ENCODE assay signal across 8 cellular contexts in the genomic region with DNA sequence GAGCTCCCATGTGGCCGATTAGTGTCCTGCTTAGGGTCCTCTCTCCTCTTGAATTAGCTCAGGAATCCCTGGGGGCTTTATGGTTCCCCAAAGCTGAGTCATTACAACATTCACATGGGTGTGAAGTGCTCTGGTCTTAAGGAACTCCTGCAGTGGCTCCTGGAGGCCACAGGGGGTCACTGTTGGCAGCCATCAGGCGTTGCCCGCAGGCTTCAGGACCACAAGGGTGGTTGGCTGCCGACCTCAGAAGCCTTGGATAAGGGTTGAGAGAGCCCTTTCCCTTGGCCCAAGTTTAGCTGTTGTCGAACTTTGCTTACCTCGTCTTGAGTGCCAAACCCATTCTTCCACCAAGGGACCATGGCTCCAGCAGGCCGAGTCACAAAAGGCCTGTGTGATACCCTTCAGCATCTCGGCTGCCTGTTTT.
DNase-seq lines count a peak whose midpoint lies in the region; ATAC-seq and TF ChIP-seq lines count a peak whose summit lies in the region.

No MANE protein-coding gene starts in this region.

- H3K27me3 Mint-ChIP-seq in endodermal cell (ENCODE audit: insufficient read depth), result no peaks in the 10 kb centered on the region
- no peaks in the 10 kb centered on the region for H3K27me3 Mint-ChIP-seq in mesothelial cell of epicardium (ENCODE audit: low read depth)

- H3K9ac ChIP-seq in SU-DHL-6 (ENCODE audit: low read length), result no peak overlapping the region
- no peak overlapping the region for H3K9ac ChIP-seq in endodermal cell (ENCODE audit: extremely low read depth, low read length, poor library complexity, severe bottlenecking)

- peak; percentile 84 for TF ChIP-seq CTCF in HL-60 (IDR thresholded peaks at IDR 0.05; ENCODE audit: insufficient read depth, low read length)
- TF ChIP-seq CTCF in SU-DHL-6 (IDR thresholded peaks at IDR 0.05; ENCODE audit: insufficient read depth, low read length, poor library complexity, severe bottlenecking), result peak; percentile 54
- TF ChIP-seq CTCF in endodermal cell (conservative IDR thresholded peaks at IDR 0.05), result peak; percentile 94
- peak; percentile 31 for TF ChIP-seq CTCF in mesothelial cell of epicardium (IDR thresholded peaks at IDR 0.05; ENCODE audit: unreplicated experiment)
- TF ChIP-seq CTCF in vagina (IDR thresholded peaks at IDR 0.05), result no peak

- H3K4me3 Mint-ChIP-seq in endodermal cell (no peak overlapping the region), mesothelial cell of epicardium (no peak overlapping the region)

- H3K36me3 Mint-ChIP-seq in endodermal cell (ENCODE audit: low read depth), result no peaks in the 10 kb centered on the region
- no peaks in the 10 kb centered on the region for H3K36me3 Mint-ChIP-seq in mesothelial cell of epicardium

- H3K4me3 ChIP-seq in HL-60 (replicated peaks; ENCODE audit: insufficient read depth, low read length), result no peak overlapping the region
- no peak overlapping the region for H3K4me3 ChIP-seq in SU-DHL-6 (ENCODE audit: insufficient read depth, low read length, poor library complexity, severe bottlenecking)
- H3K4me3 ChIP-seq in endodermal cell (ENCODE audit: low read length), result no peak overlapping the region
- no peak overlapping the region for H3K4me3 ChIP-seq in vagina

- H3K9me2 ChIP-seq in SU-DHL-6 (replicated peaks; ENCODE audit: insufficient read depth, low read length), result no peaks in the 10 kb centered on the region

- H3K27ac ChIP-seq in HL-60 (replicated peaks), result peak overlapping the region; percentile 65
- no peak overlapping the region for H3K27ac ChIP-seq in SU-DHL-6 (ENCODE audit: low read depth, low read length)
- H3K27ac ChIP-seq in endodermal cell (ENCODE audit: low read depth, low read length), result no peak overlapping the region
- H3K27ac ChIP-seq in vagina, result no peak overlapping the region

- no peaks in the 10 kb centered on the region for H3K36me3 ChIP-seq in SU-DHL-6 (ENCODE audit: low read length)
- H3K36me3 ChIP-seq in endodermal cell (ENCODE audit: control insufficient read depth, insufficient read depth, low read length), result no peaks in the 10 kb centered on the region
- no peaks in the 10 kb centered on the region for H3K36me3 ChIP-seq in vagina

- peak; percentile 64 for ATAC-seq in GM21576 (IDR thresholded peaks at IDR 0.05; ENCODE audit: unreplicated experiment)

- DNase-seq in NCI-H748 (lab: John Stamatoyannopoulos, UW; ENCODE audit: unreplicated experiment) (peak; percentile 47), NCI-H748 treated with DMSO at 0.1 percent for 48 hours (lab: John Stamatoyannopoulos, UW) (no peak), HL-60 (ENCODE audit: low read depth in 1 of 2, low spot score in 1 of 2) (peak; percentile 69 to 78), endodermal cell (peak; percentile 92), mesothelial cell of epicardium (ENCODE audit: low spot score in 2 of 2, unreplicated experiment in 2 of 2) (peak in 1 of 2 experiments; percentile 51), vagina (ENCODE audit: extremely low spot score in 2 of 2) (no peak)

- intact Hi-C loops in vagina (cut with DNase I), result no loop called here

- H3K9me3 ChIP-seq in SU-DHL-6 (ENCODE audit: insufficient read depth, low read length) (no peaks in the 10 kb centered on the region), endodermal cell (ENCODE audit: control insufficient read depth, low read length) (no peaks in the 10 kb centered on the region), vagina (no peaks in the 10 kb centered on the region)

- H3K4me2 ChIP-seq in SU-DHL-6 (ENCODE audit: low read depth, low read length, poor library complexity, severe bottlenecking), result no peak overlapping the region

- WGBS in endodermal cell (ENCODE audit: insufficient coverage in 1 of 2, insufficient read length in 1 of 2), 2 experiments, result 29 to 34% methylated on average over 4 to 8 of the region's 8 CpGs

- TF ChIP-seq POLR2A in vagina (IDR thresholded peaks at IDR 0.05), result no peak

- no peaks in the 10 kb centered on the region for H3K79me2 ChIP-seq in SU-DHL-6 (ENCODE audit: insufficient read depth, low read length)

- H4K20me1 ChIP-seq in SU-DHL-6 (ENCODE audit: low read depth, low read length), result no peaks in the 10 kb centered on the region

- H3K4me1 Mint-ChIP-seq in endodermal cell, result peaks cover 13% of the 10 kb centered on the region
- H3K4me1 Mint-ChIP-seq in mesothelial cell of epicardium, result peaks cover 5% of the 10 kb centered on the region

- H2AFZ ChIP-seq in SU-DHL-6 (ENCODE audit: low read depth, low read length, severe bottlenecking), result no peak overlapping the region

- peaks cover 3% of the 10 kb centered on the region for H3K4me1 ChIP-seq in endodermal cell (ENCODE audit: control insufficient read depth, insufficient read depth, low read length)
- no peaks in the 10 kb centered on the region for H3K4me1 ChIP-seq in vagina

- H3K27me3 ChIP-seq in HL-60 (ENCODE audit: insufficient read depth, poor library complexity, severe bottlenecking) (no peaks in the 10 kb centered on the region), SU-DHL-6 (ENCODE audit: low read length) (no peaks in the 10 kb centered on the region), endodermal cell (ENCODE audit: control insufficient read depth, insufficient read depth, low read length, poor library complexity, severe bottlenecking) (no peaks in the 10 kb centered on the region), vagina (no peaks in the 10 kb centered on the region)

- H3K9me3 Mint-ChIP-seq in endodermal cell (no peaks in the 10 kb centered on the region), mesothelial cell of epicardium (no peaks in the 10 kb centered on the region)

- H3K27ac Mint-ChIP-seq in endodermal cell (peak overlapping the region; percentile 36), mesothelial cell of epicardium (no peak overlapping the region)

- no peaks in the 10 kb centered on the region for H3F3A ChIP-seq in SU-DHL-6 (ENCODE audit: insufficient read depth)

Comparison
In these comparisons a context has a peak if more than half of its experiments do, and no peak if none do; other contexts are left out.
1. DNase-seq: peak in NCI-H748 (single experiment), HL-60 (2 of 2) and endodermal cell (single experiment); none in NCI-H748 treated with DMSO at 0.1 percent for 48 hours (single experiment) and vagina (0 of 2).
2. CTCF ChIP-seq: peak in HL-60 (single experiment), SU-DHL-6 (single experiment), endodermal cell (single experiment) and mesothelial cell of epicardium (single experiment); none in vagina (0 of 3).